12 cellular contexts compared by ENCODE assay signal in the genomic region with DNA sequence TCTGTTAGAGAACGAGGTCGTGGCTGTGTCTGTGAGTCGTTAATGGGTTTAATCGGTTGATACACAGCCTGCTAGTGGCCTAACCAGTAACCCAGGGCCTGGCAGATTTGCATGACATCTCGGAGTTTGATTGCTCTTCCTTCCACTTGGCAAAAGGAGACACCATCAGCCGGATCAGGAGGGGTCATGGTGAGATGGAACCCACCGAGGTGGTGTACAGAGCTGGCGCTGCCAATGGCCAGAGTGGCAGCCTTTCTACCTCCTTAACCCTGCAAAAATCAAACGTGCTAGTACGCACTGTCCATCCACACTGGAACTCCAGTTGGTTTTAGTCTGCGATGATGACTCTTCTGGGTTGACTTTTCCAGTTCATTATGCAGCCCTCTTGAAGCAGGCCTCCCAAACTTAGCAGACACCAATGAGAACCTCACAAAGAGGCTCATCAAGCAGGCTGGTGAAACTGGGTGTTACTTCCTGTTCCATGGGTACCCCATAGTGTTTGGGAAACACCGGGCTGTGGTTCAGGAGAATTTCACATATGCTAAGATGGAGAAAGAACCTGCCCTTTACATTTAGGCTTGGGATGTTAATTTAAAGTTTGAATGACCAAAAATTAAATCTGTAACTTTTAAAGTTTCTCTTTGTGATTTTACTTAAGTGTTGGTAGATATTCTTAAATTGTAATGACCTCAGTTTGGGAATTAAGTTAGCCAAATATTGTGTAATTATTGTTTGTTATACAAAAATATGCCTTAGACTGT. TPM values are rescaled to one million over a fixed set of nuclear protein-coding genes. Genes with fewer than 3 reads are reported as not detected.
A peak's percentile ranks its signal among the peaks of the same experiment; 100 is the strongest.
DNase-seq lines count a peak whose midpoint lies in the region; TF ChIP-seq lines count a peak whose summit lies in the region.
"Had no signal": no experiment of that assay in that cellular context is flagged by ENCODE, and none has a peak within 500 bp of the region (broad histone marks: within the 10 kb centered on the region; RNA-seq: fewer than 3 reads in every experiment).

No MANE protein-coding gene starts in this region.

- peaks cover 66% of the 10 kb centered on the region for H3K4me1 Mint-ChIP-seq in activated T-cell treated with anti-CD3 and anti-CD28 coated beads, Interleukin-2, amount 50 U/mL, for 24 hours (ENCODE audit: low read depth)
- peaks cover 21% of the 10 kb centered on the region for H3K4me1 Mint-ChIP-seq in glutamatergic neuron (ENCODE audit: low read depth, unreplicated experiment)

- H3K27ac Mint-ChIP-seq in activated T-cell treated with anti-CD3 and anti-CD28 coated beads, Interleukin-2, amount 50 U/mL, for 24 hours, result peak overlapping the region; percentile 39
- H3K27ac Mint-ChIP-seq in glutamatergic neuron (ENCODE audit: unreplicated experiment), result no peak overlapping the region

- peaks cover 26% of the 10 kb centered on the region for H3K36me3 Mint-ChIP-seq in activated T-cell treated with anti-CD3 and anti-CD28 coated beads, Interleukin-2, amount 50 U/mL, for 24 hours (ENCODE audit: low read depth)
- no peaks in the 10 kb centered on the region for H3K36me3 Mint-ChIP-seq in glutamatergic neuron (ENCODE audit: unreplicated experiment)

- peak overlapping the region; percentile 95 for H3K4me2 ChIP-seq in skeletal muscle satellite cell (ENCODE audit: low read length)

- TF ChIP-seq CTCF in WERI-Rb-1 (IDR thresholded peaks at IDR 0.05; ENCODE audit: low read depth, low read length), result no peak
- TF ChIP-seq CTCF in glutamatergic neuron (IDR thresholded peaks at IDR 0.05; ENCODE audit: partially characterized antibody, unreplicated experiment), result no peak
- no peak for TF ChIP-seq CTCF in BE2C (IDR thresholded peaks at IDR 0.05; ENCODE audit: low read depth, low read length)
- TF ChIP-seq CTCF in GM20000 (IDR thresholded peaks at IDR 0.05; ENCODE audit: extremely low read depth, missing control alignments), result no peak

- DNase-seq in activated T-cell treated with anti-CD3 and anti-CD28 coated beads, Interleukin-2, amount 50 U/mL, for 24 hours, result no peak
- DNase-seq in activated T-cell treated with anti-CD3 and anti-CD28 coated beads for 4 hours, result no peak
- peak; percentile 80 for DNase-seq in WERI-Rb-1
- no peak for DNase-seq in glutamatergic neuron
- no peak for DNase-seq in NCI-H2227 treated with DMSO at 0.1 percent for 48 hours (lab: John Stamatoyannopoulos, UW)
- no peak for DNase-seq in BE2C
- no peak for DNase-seq in GM20000 (ENCODE audit: low spot score)
- DNase-seq: left colon, NCI-H2081 had no signal

- H3K9me3 ChIP-seq in WERI-Rb-1 (ENCODE audit: severe bottlenecking) (no peaks in the 10 kb centered on the region), skeletal muscle satellite cell (replicated peaks; ENCODE audit: low read length) (no peaks in the 10 kb centered on the region), BE2C (no peaks in the 10 kb centered on the region)

- H3K4me1 ChIP-seq in skeletal muscle satellite cell (ENCODE audit: control insufficient read depth, insufficient read depth, low read length) (peaks cover 49% of the 10 kb centered on the region), BE2C (no peaks in the 10 kb centered on the region)

- H3K36me3 ChIP-seq in WERI-Rb-1 (peaks cover 35% of the 10 kb centered on the region), skeletal muscle satellite cell (ENCODE audit: insufficient read depth, low read length) (no peaks in the 10 kb centered on the region), BE2C (no peaks in the 10 kb centered on the region)

- H3K4me3 ChIP-seq in WERI-Rb-1 (ENCODE audit: low read depth, low read length) (peak overlapping the region; percentile 100), skeletal muscle satellite cell (ENCODE audit: low read length) (peak overlapping the region; percentile 88), BE2C (ENCODE audit: low read depth, low read length) (no peak overlapping the region)

- H3K4me3 Mint-ChIP-seq in activated T-cell treated with anti-CD3 and anti-CD28 coated beads, Interleukin-2, amount 50 U/mL, for 24 hours, result peak overlapping the region; percentile 94
- H3K4me3 Mint-ChIP-seq in glutamatergic neuron (ENCODE audit: unreplicated experiment), result peak overlapping the region; percentile 78

- H3K27me3 ChIP-seq in WERI-Rb-1 (ENCODE audit: insufficient read depth, low read depth, severe bottlenecking), result no peaks in the 10 kb centered on the region
- no peaks in the 10 kb centered on the region for H3K27me3 ChIP-seq in skeletal muscle satellite cell (ENCODE audit: control insufficient read depth, insufficient read depth, low read length)
- peaks cover 47% of the 10 kb centered on the region for H3K27me3 ChIP-seq in BE2C

- H3K9ac ChIP-seq in skeletal muscle satellite cell (ENCODE audit: low read depth, low read length), result peak overlapping the region; percentile 95

- peak overlapping the region; percentile 94 for H3K27ac ChIP-seq in WERI-Rb-1
- H3K27ac ChIP-seq: HL-60, RWPE1 had no signal

- no peaks in the 10 kb centered on the region for H3K9me3 Mint-ChIP-seq in activated T-cell treated with anti-CD3 and anti-CD28 coated beads, Interleukin-2, amount 50 U/mL, for 24 hours
- H3K9me3 Mint-ChIP-seq in glutamatergic neuron (ENCODE audit: unreplicated experiment), result peaks cover 19% of the 10 kb centered on the region

- H3K27me3 Mint-ChIP-seq in activated T-cell treated with anti-CD3 and anti-CD28 coated beads, Interleukin-2, amount 50 U/mL, for 24 hours, result no peaks in the 10 kb centered on the region
- peaks cover 14% of the 10 kb centered on the region for H3K27me3 Mint-ChIP-seq in glutamatergic neuron (ENCODE audit: unreplicated experiment)

RNA-seq across cellular contexts. Expression of a gene that starts 4.2 kb away (rescaled TPM):
- total RNA-seq in glutamatergic neuron (ENCODE audit: unreplicated experiment), result 2.4 TPM
- total RNA-seq in skeletal muscle satellite cell (2012; rRNA removed), result 31.4 and 34.9 TPM in 2 replicates
- polyA plus RNA-seq in BE2C (2012; ENCODE audit: insufficient read depth, insufficient read length, low read depth), result 0.22 TPM
